Comparison of ENCODE assay signal across 8 cellular contexts in genomic region chr11:65315204-65315865, GRCh38. TPM values are rescaled to one million over a fixed set of nuclear protein-coding genes. Genes with fewer than 3 reads are reported as not detected.
DNase-seq lines count a peak whose midpoint lies in the region; ATAC-seq and TF ChIP-seq lines count a peak whose summit lies in the region.

No MANE protein-coding gene starts in this region.

- no peaks in the 10 kb centered on the region for H3K36me3 ChIP-seq in Karpas-422 (ENCODE audit: insufficient read depth, low read length)
- peaks cover 18% of the 10 kb centered on the region for H3K36me3 ChIP-seq in SJSA1
- H3K36me3 ChIP-seq in neural progenitor cell: no peaks in the 10 kb centered on the region
- peaks cover 0 to 6% (median 5%) of the 10 kb centered on the region in 5 donors for H3K36me3 ChIP-seq in subcutaneous abdominal adipose tissue (ENCODE audit: control insufficient read depth in 5 of 5, insufficient read depth in 5 of 5, low read length in 5 of 5)

- no peaks in the 10 kb centered on the region for H3K27me3 ChIP-seq in Karpas-422 (ENCODE audit: low read length)
- no peaks in the 10 kb centered on the region for H3K27me3 ChIP-seq in SJSA1 (replicated peaks)
- no peaks in the 10 kb centered on the region for H3K27me3 ChIP-seq in foreskin keratinocyte
- H3K27me3 ChIP-seq in neural progenitor cell: peaks cover 30% of the 10 kb centered on the region
- H3K27me3 ChIP-seq in subcutaneous abdominal adipose tissue (ENCODE audit: control insufficient read depth in 5 of 5, insufficient read depth in 4 of 5, low read length in 5 of 5): no peaks in the 10 kb centered on the region

- peaks cover 50% of the 10 kb centered on the region for H3F3A ChIP-seq in neural progenitor cell (ENCODE audit: low read depth)

- peaks cover 43% of the 10 kb centered on the region for H3K4me1 Mint-ChIP-seq in neural progenitor cell

- peaks cover 12% of the 10 kb centered on the region for H4K20me1 ChIP-seq in Karpas-422 (ENCODE audit: insufficient read depth, low read depth, low read length)
- peaks cover 33% of the 10 kb centered on the region for H4K20me1 ChIP-seq in neural progenitor cell (ENCODE audit: low read depth)

- peak overlapping the region; percentile 87 for H3K4me2 ChIP-seq in Karpas-422 (ENCODE audit: low read depth, low read length, poor library complexity, severe bottlenecking)
- H3K4me2 ChIP-seq in neural progenitor cell: peak overlapping the region; percentile 97

- peak overlapping the region; percentile 74 for H3K4me3 ChIP-seq in Karpas-422 (ENCODE audit: low read length)
- peak overlapping the region; percentile 77 for H3K4me3 ChIP-seq in SJSA1
- peak overlapping the region; percentile 72 for H3K4me3 ChIP-seq in neural progenitor cell
- H3K4me3 ChIP-seq in subcutaneous abdominal adipose tissue (ENCODE audit: low read depth in 1 of 5, low read length in 5 of 5): peak overlapping the region; percentile 86 to 96 (median 89)

- H3K9me3 ChIP-seq in Karpas-422 (ENCODE audit: low read length): no peaks in the 10 kb centered on the region
- no peaks in the 10 kb centered on the region for H3K9me3 ChIP-seq in SJSA1 (replicated peaks)
- no peaks in the 10 kb centered on the region for H3K9me3 ChIP-seq in neural progenitor cell (ENCODE audit: low read depth)
- H3K9me3 ChIP-seq in subcutaneous abdominal adipose tissue (ENCODE audit: control insufficient read depth in 5 of 5, low read length in 5 of 5): no peaks in the 10 kb centered on the region

- H3K27ac ChIP-seq in Karpas-422 (ENCODE audit: low read length) (no peak overlapping the region), SJSA1 (peak overlapping the region; percentile 3), foreskin keratinocyte (peak overlapping the region; percentile 30), neural progenitor cell (no peak overlapping the region), subcutaneous abdominal adipose tissue (ENCODE audit: low read depth, low read length) (peak overlapping the region; percentile 96)

- H3K27me3 Mint-ChIP-seq in neural progenitor cell (ENCODE audit: insufficient read depth, low read depth): peaks cover 12% of the 10 kb centered on the region

- H3K27ac Mint-ChIP-seq in neural progenitor cell: no peak overlapping the region

- peak; percentile 64 for DNase-seq in NCI-H1436 (lab: John Stamatoyannopoulos, UW)
- DNase-seq in NCI-H1436 treated with DMSO at 0.1 percent for 48 hours (lab: John Stamatoyannopoulos, UW): no peak
- peak; percentile 92 for DNase-seq in Karpas-422
- DNase-seq in SJSA1 (ENCODE audit: low read depth in 1 of 2, low spot score in 2 of 2): peak; percentile 94 to 99
- peak; percentile 75 for DNase-seq in activated gamma-delta T cell treated with anti-CD3 and anti-CD28 coated beads, Interleukin-2, amount 50 U/mL, for 16 hours (ENCODE audit: low read depth)
- peak; percentile 31 to 58 for DNase-seq in foreskin keratinocyte
- peak; percentile 95 for DNase-seq in neural progenitor cell (ENCODE audit: low spot score)

- H3K9ac ChIP-seq in Karpas-422 (ENCODE audit: low read length): peak overlapping the region; percentile 73
- H3K9ac ChIP-seq in neural progenitor cell: no peak overlapping the region
- peak overlapping the region; percentile 82 to 94 (median 89) for H3K9ac ChIP-seq in subcutaneous abdominal adipose tissue (ENCODE audit: low read length in 5 of 5)

- H3K36me3 Mint-ChIP-seq in neural progenitor cell: no peaks in the 10 kb centered on the region

- H3K9me3 Mint-ChIP-seq in neural progenitor cell: no peaks in the 10 kb centered on the region

- no peaks in the 10 kb centered on the region for H3K9me2 ChIP-seq in Karpas-422 (replicated peaks; ENCODE audit: insufficient read depth, low read length)

- H3K4me3 Mint-ChIP-seq in neural progenitor cell: peak overlapping the region; percentile 88

- H2AFZ ChIP-seq in Karpas-422 (ENCODE audit: low read length) (peak overlapping the region; percentile 69), neural progenitor cell (replicated peaks) (peak overlapping the region; percentile 51)

- TF ChIP-seq CTCF in foreskin keratinocyte (conservative IDR thresholded peaks at IDR 0.05): peak; percentile 91
- TF ChIP-seq CTCF in neural progenitor cell (IDR thresholded peaks at IDR 0.05): peak; percentile 99

- no peaks in the 10 kb centered on the region for H3K79me2 ChIP-seq in Karpas-422 (ENCODE audit: low read length)
- no peaks in the 10 kb centered on the region for H3K79me2 ChIP-seq in neural progenitor cell (ENCODE audit: low read depth)

- H3K4me1 ChIP-seq in Karpas-422 (ENCODE audit: low read length) (peaks cover 34% of the 10 kb centered on the region), SJSA1 (replicated peaks) (peaks cover 37% of the 10 kb centered on the region), foreskin keratinocyte (peaks cover 5% of the 10 kb centered on the region), neural progenitor cell (peaks cover 40% of the 10 kb centered on the region), subcutaneous abdominal adipose tissue (ENCODE audit: control insufficient read depth in 5 of 5, insufficient read depth in 5 of 5, low read length in 5 of 5) (peaks cover 27 to 76% (median 68%) of the 10 kb centered on the region in 5 donors)

- peak; percentile 34 for ATAC-seq in foreskin keratinocyte

RNA-seq across cellular contexts. Expression of gene CDC42EP2, which starts 0.7 kb away (rescaled TPM):
- total RNA-seq in Karpas-422 (2014; rRNA removed; shearing (Covaris generic); ENCODE audit: low replicate concordance): 0.43 and 2.6 TPM in 2 replicates
- total RNA-seq in SJSA1 (2014; rRNA removed; shearing (Covaris generic)): 10.5 and 16.6 TPM in 2 replicates
- total RNA-seq in foreskin keratinocyte (20.3 and 22.2 TPM in 2 replicates), neural progenitor cell (ENCODE audit: low replicate concordance) (0.11 and 0.87 TPM in 2 replicates)
- polyA plus RNA-seq in foreskin keratinocyte: 26.2 and 31.5 TPM in 2 replicates

RNA-seq across cellular contexts. Expression of gene DPF2, which starts 18.3 kb away (rescaled TPM):
- 34.0 and 44.5 TPM in 2 replicates for total RNA-seq in Karpas-422 (2014; rRNA removed; shearing (Covaris generic); ENCODE audit: low replicate concordance)
- total RNA-seq in SJSA1 (2014; rRNA removed; shearing (Covaris generic)): 87.6 and 105 TPM in 2 replicates
- 29.1 and 31.7 TPM in 2 replicates for total RNA-seq in foreskin keratinocyte
- 38.0 and 38.7 TPM in 2 replicates for polyA plus RNA-seq in foreskin keratinocyte
- total RNA-seq in neural progenitor cell (ENCODE audit: low replicate concordance): 63.3 and 72.1 TPM in 2 replicates

RNA-seq across cellular contexts. Expression of gene TIGD3, which starts 39.2 kb away (rescaled TPM):
- 0.11 and 0.83 TPM in 2 replicates for total RNA-seq in Karpas-422 (2014; rRNA removed; shearing (Covaris generic); ENCODE audit: low replicate concordance)
- 0.25 TPM in 1 of 2 replicates, not detected in the other for total RNA-seq in SJSA1 (2014; rRNA removed; shearing (Covaris generic))
- total RNA-seq in foreskin keratinocyte (0.07 and 0.14 TPM in 2 replicates), neural progenitor cell (ENCODE audit: low replicate concordance) (2.5 and 4.3 TPM in 2 replicates)
- 0.10 and 0.13 TPM in 2 replicates for polyA plus RNA-seq in foreskin keratinocyte

RNA-seq across cellular contexts. Expression of gene POLA2, which starts 53.6 kb away (rescaled TPM):
- total RNA-seq in Karpas-422 (2014; rRNA removed; shearing (Covaris generic); ENCODE audit: low replicate concordance): 13.2 and 19.0 TPM in 2 replicates
- 26.8 and 44.2 TPM in 2 replicates for total RNA-seq in SJSA1 (2014; rRNA removed; shearing (Covaris generic))
- total RNA-seq in foreskin keratinocyte (30.6 and 30.8 TPM in 2 replicates), neural progenitor cell (ENCODE audit: low replicate concordance) (33.3 and 47.7 TPM in 2 replicates)
- polyA plus RNA-seq in foreskin keratinocyte: 39.8 and 42.7 TPM in 2 replicates

Comparison
In these comparisons a context has a peak if more than half of its experiments do, and no peak if none do; other contexts are left out.
1. H3K27ac ChIP-seq: peak in SJSA1 (single experiment), foreskin keratinocyte (single experiment) and subcutaneous abdominal adipose tissue (single experiment); none in Karpas-422 (single experiment) and neural progenitor cell (single experiment).
2. Peak in every context shown above with its lines, with median percentiles within 50 percentile points of each other: H3K4me3 ChIP-seq.